Comparison of ENCODE assay signal across 8 cellular contexts in genomic region chr16:4358831-4359561, GRCh38. TPM values are rescaled to one million over a fixed set of nuclear protein-coding genes. Genes with fewer than 3 reads are reported as not detected.
A peak's percentile ranks its signal among the peaks of the same experiment; 100 is the strongest.
DNase-seq lines count a peak whose midpoint lies in the region; ATAC-seq and TF ChIP-seq lines count a peak whose summit lies in the region.

No MANE protein-coding gene starts in this region.

- no peaks in the 10 kb centered on the region for H3K4me1 ChIP-seq in HEK293 (ENCODE audit: control insufficient read depth, insufficient read depth, low read length)
- no peaks in the 10 kb centered on the region for H3K4me1 ChIP-seq in lung (ENCODE audit: control insufficient read depth in 2 of 2, insufficient read depth in 2 of 2, low read length in 2 of 2)

- POLR2A ChIA-PET in HEK293 (lab: Yijun Ruan, JAX), result interaction anchor here (1.0 kb wide), 1 partner anchor 15 kb away, joined by 3 read pairs; no protein-coding TSS in a partner anchor

- TF ChIP-seq CTCF in HEK293 (tag by site-specific recombination; IDR thresholded peaks at IDR 0.05) (peak; percentile 73), cardiac fibroblast (IDR thresholded peaks at IDR 0.05; ENCODE audit: low read depth, low read length) (peak; percentile 96), lung (IDR thresholded peaks at IDR 0.05; ENCODE audit: control extremely low read depth, extremely low read depth) (peak; percentile 59)

- H3K27me3 ChIP-seq in lung (ENCODE audit: control insufficient read depth, insufficient read depth), result no peaks in the 10 kb centered on the region

- WGBS in lung, 2 donors, result 48 to 67% methylated on average over 19 of the region's 19 CpGs

- H3K27ac ChIP-seq in HEK293 (ENCODE audit: extremely low read depth, low read depth, low read length) (no peak overlapping the region), lung (ENCODE audit: low read depth in 1 of 2, low read length in 1 of 2) (peak overlapping the region in 1 of 2 donors; percentile 7)

- DNase-seq in AG08395 (ENCODE audit: low spot score) (peak; percentile 65), cardiac fibroblast (ENCODE audit: low read depth in 2 of 2) (peak; percentile 46 to 54), lung (ENCODE audit: low spot score) (peak; percentile 69)
- peak; percentile 51 to 63 (median 60) for DNase-seq in activated CD4-positive, CD25-positive, alpha-beta regulatory T cell (lab: John Stamatoyannopoulos, UW)
- peak; percentile 39 for DNase-seq in stimulated activated CD8-positive, alpha-beta memory T cell treated with anti-CD3 and anti-CD28 coated beads, Interleukin-4, amount 100 ng/mL, for 1 hour (ENCODE audit: low read depth in 2 of 2, low spot score in 1 of 2)

- H3K9me3 ChIP-seq in HEK293 (ENCODE audit: control insufficient read depth, insufficient read depth, low read depth, low read length) (no peaks in the 10 kb centered on the region), lung (ENCODE audit: control insufficient read depth in 2 of 2, insufficient read depth in 1 of 2, low read length in 1 of 2) (no peaks in the 10 kb centered on the region)

- peaks cover 0 to 35% of the 10 kb centered on the region in 2 experiments; a peak in 2 of 3 replicates for H3K36me3 ChIP-seq in HEK293 (ENCODE audit: control insufficient read depth in 2 of 2, insufficient read depth in 1 of 2, low read length in 2 of 2)
- H3K36me3 ChIP-seq in lung (ENCODE audit: control insufficient read depth in 2 of 2, insufficient read depth in 2 of 2, low read length in 2 of 2), result peaks cover 0 to 49% of the 10 kb centered on the region in 2 donors

- H3K4me3 ChIP-seq in HEK293 (ENCODE audit: low read depth, low read length) (no peak overlapping the region), cardiac fibroblast (replicated peaks in 1 of 2; ENCODE audit: low read depth in 2 of 2, low read length in 2 of 2) (no peak overlapping the region), lung (no peak overlapping the region)

- CTCF ChIA-PET in HEK293 (lab: Yijun Ruan, JAX), result interaction anchor here (0.5 to 5.2 kb wide), 29 partner anchors 8 to 972 kb away, joined by 3 to 118 read pairs (median 4); partner anchors contain the start of genes PAM16 and VASN

- ATAC-seq in lung (ENCODE audit: insufficient read depth, low FRiP score) (peak; percentile 54), GM18873 (IDR thresholded peaks at IDR 0.05; ENCODE audit: low FRiP score, unreplicated experiment) (no peak), GM18867 (IDR thresholded peaks at IDR 0.05; ENCODE audit: unreplicated experiment) (no peak)

TF ChIP-seq in HEK293, 187 proteins besides CTCF, POLR2A, EP300 and RAD21:
- TF ChIP-seq ZNF239 (tag by site-specific recombination; IDR thresholded peaks at IDR 0.05), result no peak
- TF ChIP-seq ZNF654 (tag by site-specific recombination; IDR thresholded peaks at IDR 0.05; ENCODE audit: low read depth), result peak; percentile 30
- no peak for TF ChIP-seq ZSCAN30 (tag by site-specific recombination; IDR thresholded peaks at IDR 0.05)
- peak; percentile 57; the same call in 1 of the 2 replicates for TF ChIP-seq ZNF10 (tag by site-specific recombination; IDR thresholded peaks at IDR 0.05)
- peak; percentile 96 for TF ChIP-seq ZNF121 (tag by site-specific recombination; IDR thresholded peaks at IDR 0.05)
- 0 out of 2 replicates have a peak, but pooled peaks have one; percentile 67 for TF ChIP-seq ZNF2 (tag by site-specific recombination; IDR thresholded peaks at IDR 0.05)

RNA-seq across cellular contexts. Expression of gene PAM16, which starts 7.9 kb away (rescaled TPM):
- total RNA-seq in lung, result 10 to 100 TPM; 23.0 to 55.2 TPM
- 100 to 1,000 TPM in 1 of 2 donors, 10 to 100 TPM in 1; 62.2 to 183 TPM for polyA plus RNA-seq in lung

RNA-seq across cellular contexts. Expression of gene VASN, which starts 12.7 kb away (rescaled TPM):
- total RNA-seq in lung, result 10 to 100 TPM; 32.9 to 42.9 TPM
- polyA plus RNA-seq in lung, result 10 to 100 TPM; 18.8 to 29.6 TPM

RNA-seq across cellular contexts. Expression of gene GLIS2, which starts 43.1 kb away (rescaled TPM):
- total RNA-seq in lung, result 10 to 100 TPM in 1 of 2 donors, 1 to 10 TPM in 1; 8.8 to 25.5 TPM
- polyA plus RNA-seq in lung, result 10 to 100 TPM; 14.8 to 15.1 TPM

RNA-seq across cellular contexts. Expression of gene CORO7, which starts 57.4 kb away (rescaled TPM):
- total RNA-seq in lung, result 10 to 100 TPM; 32.3 to 86.2 TPM
- polyA plus RNA-seq in lung, result 10 to 100 TPM; 27.8 to 60.0 TPM
